14 cellular contexts compared by ENCODE assay signal in genomic region chr5:38673671-38674071, GRCh38.
DNase-seq lines count a peak whose midpoint lies in the region; ATAC-seq and TF ChIP-seq lines count a peak whose summit lies in the region.
"Had no signal": no experiment of that assay in that cellular context is flagged by ENCODE, and none has a peak within 500 bp of the region (broad histone marks: within the 10 kb centered on the region; RNA-seq: fewer than 3 reads in every experiment).

No MANE protein-coding gene starts in this region.

- no peak overlapping the region for H3K4me2 ChIP-seq in trophoblast cell (ENCODE audit: low read length)

- peak overlapping the region; percentile 17 for H2AK5ac ChIP-seq in trophoblast cell (ENCODE audit: low read length)

- no peak overlapping the region for H2BK120ac ChIP-seq in trophoblast cell (ENCODE audit: insufficient read depth, low read length, poor library complexity)

- no peak for ATAC-seq in heart left ventricle

- peaks cover 2% of the 10 kb centered on the region for H3K79me2 ChIP-seq in trophoblast cell (ENCODE audit: control insufficient read depth, insufficient read depth, low read length, poor library complexity)

- no peak overlapping the region for H3K9ac ChIP-seq in trophoblast cell (ENCODE audit: low read length)

- TF ChIP-seq RAD21 in Ishikawa (IDR thresholded peaks at IDR 0.05; ENCODE audit: low read depth) = peak; percentile 38; the same call in 1 of the 2 replicates

- H4K91ac ChIP-seq in trophoblast cell (ENCODE audit: low read depth, low read length) = no peak overlapping the region

- no peak for TF ChIP-seq EP300 in Ishikawa (IDR thresholded peaks at IDR 0.05; ENCODE audit: borderline replicate concordance)

- no peak overlapping the region for H2BK5ac ChIP-seq in trophoblast cell (ENCODE audit: low read depth, low read length, poor library complexity)

- WGBS in heart left ventricle, 4 donors = 95 to 98% (median 98%) methylated on average over 6 of the region's 6 CpGs
- WGBS in trophoblast cell (ENCODE audit: extremely low coverage, insufficient coverage, insufficient read length) = no CpG with 5 or more reads among the region's 6 CpGs

- H3K23ac ChIP-seq in trophoblast cell (ENCODE audit: low read length) = no peak overlapping the region

- no peak overlapping the region for H3K4me3 ChIP-seq in cardiac muscle cell
- no peak overlapping the region for H3K4me3 ChIP-seq in heart left ventricle
- no peak overlapping the region for H3K4me3 ChIP-seq in trophoblast cell (ENCODE audit: low read depth, low read length)
- H3K4me3 ChIP-seq: colonic mucosa had no signal

- H3K18ac ChIP-seq in trophoblast cell (ENCODE audit: low read length) = no peak overlapping the region

- no peak overlapping the region for H2AFZ ChIP-seq in trophoblast cell (ENCODE audit: insufficient read depth, low read length, poor library complexity)

- no peak overlapping the region for H4K12ac ChIP-seq in trophoblast cell (ENCODE audit: low read depth, low read length)

- TF ChIP-seq POLR2A in heart left ventricle (IDR thresholded peaks at IDR 0.05) = no peak

- peaks cover 15% of the 10 kb centered on the region for H3K79me1 ChIP-seq in trophoblast cell (ENCODE audit: low read length)

- intact Hi-C loops in heart left ventricle (cut with DNase I) = loop anchor here in 5 of 10 donors (5.0 to 10.0 kb wide), 4 partner anchors 131 to 231 kb away; no protein-coding TSS in a partner anchor

- H3K4me1 ChIP-seq in cardiac muscle cell (ENCODE audit: low read depth) = no peaks in the 10 kb centered on the region
- H3K4me1 ChIP-seq in heart left ventricle = no peaks in the 10 kb centered on the region
- H3K4me1 ChIP-seq in trophoblast cell (ENCODE audit: control insufficient read depth in 1 of 2, insufficient read depth in 2 of 2, low read length in 2 of 2) = peaks cover 10 to 21% of the 10 kb centered on the region in 2 experiments
- H3K4me1 ChIP-seq: colonic mucosa had no signal

- H3K9me3 ChIP-seq in cardiac muscle cell (ENCODE audit: low read depth) (no peaks in the 10 kb centered on the region), heart left ventricle (peaks cover 0 to 3% (median 0%) of the 10 kb centered on the region in 12 donors), trophoblast cell (ENCODE audit: insufficient read depth, low read depth, low read length) (no peaks in the 10 kb centered on the region)
- H3K9me3 ChIP-seq: colonic mucosa had no signal

- H3K27me3 ChIP-seq in cardiac muscle cell = no peaks in the 10 kb centered on the region
- no peaks in the 10 kb centered on the region for H3K27me3 ChIP-seq in heart left ventricle
- H3K27me3 ChIP-seq in trophoblast cell (ENCODE audit: insufficient read depth, low read length) = no peaks in the 10 kb centered on the region
- H3K27me3 ChIP-seq: colonic mucosa had no signal

- TF ChIP-seq CTCF in cardiac muscle cell (IDR thresholded peaks at IDR 0.05; ENCODE audit: low read depth, low read length) = peak; percentile 2
- TF ChIP-seq CTCF in heart left ventricle (IDR thresholded peaks at IDR 0.05) = peak in 3 of 12 donors; percentile 12 to 25 (median 15)

- no peak overlapping the region for H4K8ac ChIP-seq in trophoblast cell (ENCODE audit: low read depth, low read length)

- peak overlapping the region; percentile 69 for H2BK12ac ChIP-seq in trophoblast cell (ENCODE audit: low read length)

- DNase-seq in cardiac muscle cell (ENCODE audit: low read depth in 1 of 2, low spot score in 1 of 2) (no peak), heart left ventricle (no peak), dermis blood vessel endothelial cell (peak; percentile 27), trophoblast cell (no peak), amniotic stem cell (lab: John Stamatoyannopoulos, UW) (no peak)
- no peak for DNase-seq in effector CD4-positive, alpha-beta T cell
- DNase-seq in stimulated activated CD4-positive, alpha-beta T cell treated with anti-CD3 and anti-CD28 coated beads, Interleukin-4, amount 100 ng/mL, for 24 hours = no peak
- DNase-seq: colonic mucosa, islet precursor cell, MM.1S, NCI-H2227 treated with DMSO at 0.1 percent for 48 hours, retina had no signal

- H3K27ac ChIP-seq in cardiac muscle cell (no peak overlapping the region), heart left ventricle (no peak overlapping the region), trophoblast cell (ENCODE audit: low read depth, low read length) (no peak overlapping the region)
- H3K27ac ChIP-seq: colonic mucosa, RWPE1 had no signal

- no peak overlapping the region for H3K14ac ChIP-seq in trophoblast cell (ENCODE audit: low read length)

- no peak overlapping the region for H3K4ac ChIP-seq in trophoblast cell (ENCODE audit: low read depth, low read length)

- H3K36me3 ChIP-seq in cardiac muscle cell (no peaks in the 10 kb centered on the region), heart left ventricle (no peaks in the 10 kb centered on the region), trophoblast cell (ENCODE audit: control insufficient read depth in 1 of 2, insufficient read depth in 2 of 2, low read length in 2 of 2) (no peaks in the 10 kb centered on the region)
- H3K36me3 ChIP-seq: colonic mucosa had no signal

TF ChIP-seq in Ishikawa, 13 proteins besides CTCF, POLR2A, EP300 and RAD21:
- TF ChIP-seq TEAD4 (IDR thresholded peaks at IDR 0.05) = no peak
- TF ChIP-seq NFIC (IDR thresholded peaks at IDR 0.05) = no peak
- TF ChIP-seq FOXM1 (IDR thresholded peaks at IDR 0.05; ENCODE audit: borderline replicate concordance, low read depth) = no peak
- TF ChIP-seq CREB1 (IDR thresholded peaks at IDR 0.05; ENCODE audit: low read depth) = no peak
- no peak for TF ChIP-seq REST (IDR thresholded peaks at IDR 0.05; ENCODE audit: low read depth)
- TF ChIP-seq TCF12 (IDR thresholded peaks at IDR 0.05; ENCODE audit: low read depth) = no peak
- TF ChIP-seq TAF1 (IDR thresholded peaks at IDR 0.05; ENCODE audit: low read depth) = no peak
- TF ChIP-seq MAX (IDR thresholded peaks at IDR 0.05) = no peak
- TF ChIP-seq ZBTB7A (IDR thresholded peaks at IDR 0.05; ENCODE audit: low read depth) = no peak
- TF ChIP-seq YY1 (IDR thresholded peaks at IDR 0.05; ENCODE audit: low read depth) = no peak
- no peak for TF ChIP-seq CEBPB (IDR thresholded peaks at IDR 0.05)
- TF ChIP-seq USF1 (IDR thresholded peaks at IDR 0.05) = no peak
- TF ChIP-seq EGR1 (IDR thresholded peaks at IDR 0.05) = no peak
TF ChIP-seq in Ishikawa: peak in this region for 0.
